In the genomic region with DNA sequence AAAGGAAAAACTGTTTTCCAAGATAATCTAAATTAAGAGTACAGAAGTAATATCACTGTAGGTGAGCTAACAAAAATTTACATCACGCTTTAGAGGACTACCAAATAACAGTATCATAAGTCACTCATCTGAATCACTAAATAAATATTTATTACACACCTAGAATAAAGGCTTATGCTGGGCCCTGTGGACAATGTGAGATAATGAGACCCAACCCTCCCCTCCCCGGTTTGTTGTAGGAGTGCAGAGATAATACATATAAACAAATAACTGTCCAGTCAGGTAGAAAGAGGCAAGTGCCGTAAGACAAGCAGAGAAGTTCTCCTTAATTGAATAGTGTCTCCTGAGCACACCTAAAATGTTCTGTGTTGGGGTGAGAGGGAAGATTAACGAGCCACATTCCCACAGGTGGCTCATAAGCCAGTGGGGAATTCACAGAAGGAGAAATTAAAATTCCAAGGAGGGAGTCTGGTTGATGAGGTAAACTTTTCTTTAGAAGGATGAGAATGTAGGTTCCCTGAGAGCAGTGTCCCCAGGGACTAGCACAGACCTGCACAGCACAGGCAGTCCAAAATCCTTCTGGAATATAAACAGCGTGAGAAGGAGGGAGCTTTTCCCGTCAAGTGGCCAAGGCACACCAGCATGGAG, we compare ENCODE assay signal across 20 cellular contexts.
DNase-seq lines count a peak whose midpoint lies in the region; ATAC-seq and TF ChIP-seq lines count a peak whose summit lies in the region.
"Had no signal": no experiment of that assay in that cellular context is flagged by ENCODE, and none has a peak within 500 bp of the region (broad histone marks: within the 10 kb centered on the region; RNA-seq: fewer than 3 reads in every experiment).

No MANE protein-coding gene starts in this region.

- H3K4me1 Mint-ChIP-seq in natural killer cell: no peaks in the 10 kb centered on the region

- no peaks in the 10 kb centered on the region for H3K9me3 Mint-ChIP-seq in natural killer cell
- H3K9me3 Mint-ChIP-seq: activated CD8-positive, alpha-beta T cell treated with anti-CD3 and anti-CD28 coated beads for 36 hours; GM23338; nephron had no signal

- TF ChIP-seq CTCF in right atrium auricular region (IDR thresholded peaks at IDR 0.05): no peak
- no peak for TF ChIP-seq CTCF in natural killer cell (IDR thresholded peaks at IDR 0.05)

- H3K27ac Mint-ChIP-seq in natural killer cell: no peak overlapping the region
- H3K27ac Mint-ChIP-seq: activated CD8-positive, alpha-beta T cell treated with anti-CD3 and anti-CD28 coated beads for 36 hours; GM23338 had no signal

- H3K27me3 Mint-ChIP-seq in natural killer cell (ENCODE audit: low read depth in 2 of 2): peaks cover 0 to 8% of the 10 kb centered on the region in 2 donors
- H3K27me3 Mint-ChIP-seq: activated CD8-positive, alpha-beta T cell treated with anti-CD3 and anti-CD28 coated beads for 36 hours had no signal

- peak; percentile 29 for ATAC-seq in left ventricle myocardium superior
- ATAC-seq in GM21526 (IDR thresholded peaks at IDR 0.05; ENCODE audit: low FRiP score, unreplicated experiment): no peak
- ATAC-seq in natural killer cell: no peak
- no peak for ATAC-seq in HG02938 (IDR thresholded peaks at IDR 0.05; ENCODE audit: unreplicated experiment)
- no peak for ATAC-seq in HG02870 (IDR thresholded peaks at IDR 0.05; ENCODE audit: unreplicated experiment)
- ATAC-seq: GM23338 had no signal

- H3K27ac ChIP-seq in right atrium auricular region: peak overlapping the region in 1 of 2 donors; percentile 48

- H3K27me3 ChIP-seq in right atrium auricular region: no peaks in the 10 kb centered on the region
- H3K27me3 ChIP-seq: Peyer's patch had no signal

- DNase-seq in left ventricle myocardium superior: no peak
- DNase-seq in right atrium auricular region (ENCODE audit: low spot score): no peak
- peak; percentile 12 for DNase-seq in SW480 (ENCODE audit: low spot score)
- DNase-seq in islet precursor cell: peak; percentile 64
- DNase-seq in natural killer cell: no peak
- DNase-seq: activated CD8-positive, alpha-beta T cell treated with anti-CD3 and anti-CD28 coated beads for 36 hours; activated gamma-delta T cell treated with Interleukin-2 at 50 U/mL for 16 hours; aorta; Calu3; GDM1; Karpas-422; NCI-H1105; NCI-H510A; Peyer's patch had no signal

- H3K9me3 ChIP-seq in right atrium auricular region: peaks cover 0 to 4% of the 10 kb centered on the region in 2 donors
- H3K9me3 ChIP-seq: Peyer's patch had no signal

- no peak overlapping the region for H3K4me3 ChIP-seq in right atrium auricular region
- H3K4me3 ChIP-seq: GM23338, lung, Peyer's patch had no signal

- no peaks in the 10 kb centered on the region for H3K36me3 Mint-ChIP-seq in natural killer cell

- H3K4me1 ChIP-seq in right atrium auricular region: peaks cover 0 to 39% of the 10 kb centered on the region in 2 donors

- intact Hi-C loops in left ventricle myocardium superior (cut with micrococcal nuclease) (no loop called here), natural killer cell (cut with micrococcal nuclease) (no loop called here)

- H3K36me3 ChIP-seq in right atrium auricular region: no peaks in the 10 kb centered on the region
- H3K36me3 ChIP-seq: Peyer's patch had no signal

- H3K4me3 Mint-ChIP-seq in natural killer cell: no peak overlapping the region
- H3K4me3 Mint-ChIP-seq: activated CD8-positive, alpha-beta T cell treated with anti-CD3 and anti-CD28 coated beads for 36 hours; GM23338; nephron had no signal

Comparison
In these comparisons a context has a peak if more than half of its experiments do, and no peak if none do; other contexts are left out.
1. DNase-seq: peak in SW480 (single experiment) and islet precursor cell (single experiment); none in left ventricle myocardium superior (single experiment), right atrium auricular region (single experiment) and natural killer cell (single experiment).